1 cellular context compared by ENCODE assay signal in the genomic region with DNA sequence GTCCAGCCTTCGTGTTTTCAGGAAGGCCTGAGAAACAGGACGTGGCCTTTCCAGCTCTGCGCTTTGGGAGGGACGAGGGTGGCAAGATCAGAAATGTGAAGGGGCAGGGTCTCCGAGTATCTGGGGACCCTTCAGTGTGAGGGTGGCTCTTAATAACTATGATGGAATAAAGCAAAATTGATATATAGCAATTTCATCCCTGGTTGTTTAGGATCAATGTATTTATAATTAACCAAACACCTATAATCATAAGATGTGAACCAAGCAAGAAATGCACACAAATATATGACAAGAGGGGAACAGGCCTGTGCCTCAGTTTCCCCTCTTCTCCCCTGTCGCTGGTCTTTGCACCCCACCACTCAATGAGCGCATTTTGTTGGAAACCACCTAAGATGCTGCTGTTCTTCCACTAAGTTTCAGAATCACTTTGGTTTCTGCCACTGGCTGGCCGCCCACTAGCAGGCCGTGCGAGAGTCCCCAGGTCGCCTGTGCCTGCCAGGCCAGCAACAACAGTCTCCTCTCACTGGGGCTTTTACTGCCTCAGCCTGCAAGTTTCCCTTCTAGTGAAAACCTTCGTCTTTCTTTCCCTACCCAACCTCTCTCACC.
TF ChIP-seq lines count a peak whose summit lies in the region.

No MANE protein-coding gene starts in this region.

TF ChIP-seq in GM12878, 131 proteins besides CTCF, POLR2A, EP300 and RAD21 (continued from another document and continues in another):
- TF ChIP-seq, protein P1, sequence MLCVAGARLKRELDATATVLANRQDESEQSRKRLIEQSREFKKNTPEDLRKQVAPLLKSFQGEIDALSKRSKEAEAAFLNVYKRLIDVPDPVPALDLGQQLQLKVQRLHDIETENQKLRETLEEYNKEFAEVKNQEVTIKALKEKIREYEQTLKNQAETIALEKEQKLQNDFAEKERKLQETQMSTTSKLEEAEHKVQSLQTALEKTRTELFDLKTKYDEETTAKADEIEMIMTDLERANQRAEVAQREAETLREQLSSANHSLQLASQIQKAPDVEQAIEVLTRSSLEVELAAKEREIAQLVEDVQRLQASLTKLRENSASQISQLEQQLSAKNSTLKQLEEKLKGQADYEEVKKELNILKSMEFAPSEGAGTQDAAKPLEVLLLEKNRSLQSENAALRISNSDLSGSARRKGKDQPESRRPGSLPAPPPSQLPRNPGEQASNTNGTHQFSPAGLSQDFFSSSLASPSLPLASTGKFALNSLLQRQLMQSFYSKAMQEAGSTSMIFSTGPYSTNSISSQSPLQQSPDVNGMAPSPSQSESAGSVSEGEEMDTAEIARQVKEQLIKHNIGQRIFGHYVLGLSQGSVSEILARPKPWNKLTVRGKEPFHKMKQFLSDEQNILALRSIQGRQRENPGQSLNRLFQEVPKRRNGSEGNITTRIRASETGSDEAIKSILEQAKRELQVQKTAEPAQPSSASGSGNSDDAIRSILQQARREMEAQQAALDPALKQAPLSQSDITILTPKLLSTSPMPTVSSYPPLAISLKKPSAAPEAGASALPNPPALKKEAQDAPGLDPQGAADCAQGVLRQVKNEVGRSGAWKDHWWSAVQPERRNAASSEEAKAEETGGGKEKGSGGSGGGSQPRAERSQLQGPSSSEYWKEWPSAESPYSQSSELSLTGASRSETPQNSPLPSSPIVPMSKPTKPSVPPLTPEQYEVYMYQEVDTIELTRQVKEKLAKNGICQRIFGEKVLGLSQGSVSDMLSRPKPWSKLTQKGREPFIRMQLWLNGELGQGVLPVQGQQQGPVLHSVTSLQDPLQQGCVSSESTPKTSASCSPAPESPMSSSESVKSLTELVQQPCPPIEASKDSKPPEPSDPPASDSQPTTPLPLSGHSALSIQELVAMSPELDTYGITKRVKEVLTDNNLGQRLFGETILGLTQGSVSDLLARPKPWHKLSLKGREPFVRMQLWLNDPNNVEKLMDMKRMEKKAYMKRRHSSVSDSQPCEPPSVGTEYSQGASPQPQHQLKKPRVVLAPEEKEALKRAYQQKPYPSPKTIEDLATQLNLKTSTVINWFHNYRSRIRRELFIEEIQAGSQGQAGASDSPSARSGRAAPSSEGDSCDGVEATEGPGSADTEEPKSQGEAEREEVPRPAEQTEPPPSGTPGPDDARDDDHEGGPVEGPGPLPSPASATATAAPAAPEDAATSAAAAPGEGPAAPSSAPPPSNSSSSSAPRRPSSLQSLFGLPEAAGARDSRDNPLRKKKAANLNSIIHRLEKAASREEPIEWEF (IDR thresholded peaks at IDR 0.05; ENCODE audit: insufficient replicate concordance, low read depth, low read length), result no peak
- TF ChIP-seq IKZF2 (IDR thresholded peaks at IDR 0.05), result peak; percentile 8 to 26; a peak in 2 of 4 replicates
- TF ChIP-seq, protein P2, sequence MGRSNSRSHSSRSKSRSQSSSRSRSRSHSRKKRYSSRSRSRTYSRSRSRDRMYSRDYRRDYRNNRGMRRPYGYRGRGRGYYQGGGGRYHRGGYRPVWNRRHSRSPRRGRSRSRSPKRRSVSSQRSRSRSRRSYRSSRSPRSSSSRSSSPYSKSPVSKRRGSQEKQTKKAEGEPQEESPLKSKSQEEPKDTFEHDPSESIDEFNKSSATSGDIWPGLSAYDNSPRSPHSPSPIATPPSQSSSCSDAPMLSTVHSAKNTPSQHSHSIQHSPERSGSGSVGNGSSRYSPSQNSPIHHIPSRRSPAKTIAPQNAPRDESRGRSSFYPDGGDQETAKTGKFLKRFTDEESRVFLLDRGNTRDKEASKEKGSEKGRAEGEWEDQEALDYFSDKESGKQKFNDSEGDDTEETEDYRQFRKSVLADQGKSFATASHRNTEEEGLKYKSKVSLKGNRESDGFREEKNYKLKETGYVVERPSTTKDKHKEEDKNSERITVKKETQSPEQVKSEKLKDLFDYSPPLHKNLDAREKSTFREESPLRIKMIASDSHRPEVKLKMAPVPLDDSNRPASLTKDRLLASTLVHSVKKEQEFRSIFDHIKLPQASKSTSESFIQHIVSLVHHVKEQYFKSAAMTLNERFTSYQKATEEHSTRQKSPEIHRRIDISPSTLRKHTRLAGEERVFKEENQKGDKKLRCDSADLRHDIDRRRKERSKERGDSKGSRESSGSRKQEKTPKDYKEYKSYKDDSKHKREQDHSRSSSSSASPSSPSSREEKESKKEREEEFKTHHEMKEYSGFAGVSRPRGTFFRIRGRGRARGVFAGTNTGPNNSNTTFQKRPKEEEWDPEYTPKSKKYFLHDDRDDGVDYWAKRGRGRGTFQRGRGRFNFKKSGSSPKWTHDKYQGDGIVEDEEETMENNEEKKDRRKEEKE (IDR thresholded peaks at IDR 0.05), result no peak
- no peak for TF ChIP-seq YBX1 (IDR thresholded peaks at IDR 0.05)
- no peak for TF ChIP-seq HDGF (IDR thresholded peaks at IDR 0.05)
- TF ChIP-seq, protein P3, sequence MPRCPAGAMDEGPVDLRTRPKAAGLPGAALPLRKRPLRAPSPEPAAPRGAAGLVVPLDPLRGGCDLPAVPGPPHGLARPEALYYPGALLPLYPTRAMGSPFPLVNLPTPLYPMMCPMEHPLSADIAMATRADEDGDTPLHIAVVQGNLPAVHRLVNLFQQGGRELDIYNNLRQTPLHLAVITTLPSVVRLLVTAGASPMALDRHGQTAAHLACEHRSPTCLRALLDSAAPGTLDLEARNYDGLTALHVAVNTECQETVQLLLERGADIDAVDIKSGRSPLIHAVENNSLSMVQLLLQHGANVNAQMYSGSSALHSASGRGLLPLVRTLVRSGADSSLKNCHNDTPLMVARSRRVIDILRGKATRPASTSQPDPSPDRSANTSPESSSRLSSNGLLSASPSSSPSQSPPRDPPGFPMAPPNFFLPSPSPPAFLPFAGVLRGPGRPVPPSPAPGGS (IDR thresholded peaks at IDR 0.05; ENCODE audit: borderline replicate concordance, insufficient read depth, low read depth, low read length, poor library complexity, severe bottlenecking), result peak; percentile 61
- no peak for TF ChIP-seq ZNF274 (IDR thresholded peaks at IDR 0.05; ENCODE audit: insufficient read depth, insufficient read length)
- no peak for TF ChIP-seq BMI1 (IDR thresholded peaks at IDR 0.05; ENCODE audit: borderline replicate concordance)
- TF ChIP-seq RUNX3 (IDR thresholded peaks at IDR 0.05; ENCODE audit: low read length), result peak; percentile 76
- TF ChIP-seq, protein P4, sequence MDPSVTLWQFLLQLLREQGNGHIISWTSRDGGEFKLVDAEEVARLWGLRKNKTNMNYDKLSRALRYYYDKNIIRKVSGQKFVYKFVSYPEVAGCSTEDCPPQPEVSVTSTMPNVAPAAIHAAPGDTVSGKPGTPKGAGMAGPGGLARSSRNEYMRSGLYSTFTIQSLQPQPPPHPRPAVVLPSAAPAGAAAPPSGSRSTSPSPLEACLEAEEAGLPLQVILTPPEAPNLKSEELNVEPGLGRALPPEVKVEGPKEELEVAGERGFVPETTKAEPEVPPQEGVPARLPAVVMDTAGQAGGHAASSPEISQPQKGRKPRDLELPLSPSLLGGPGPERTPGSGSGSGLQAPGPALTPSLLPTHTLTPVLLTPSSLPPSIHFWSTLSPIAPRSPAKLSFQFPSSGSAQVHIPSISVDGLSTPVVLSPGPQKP (IDR thresholded peaks at IDR 0.05; ENCODE audit: low read depth, low read length), result no peak
- TF ChIP-seq SMAD1 (IDR thresholded peaks at IDR 0.05; ENCODE audit: low read depth, partially characterized antibody), result no peak
- TF ChIP-seq, protein P5, sequence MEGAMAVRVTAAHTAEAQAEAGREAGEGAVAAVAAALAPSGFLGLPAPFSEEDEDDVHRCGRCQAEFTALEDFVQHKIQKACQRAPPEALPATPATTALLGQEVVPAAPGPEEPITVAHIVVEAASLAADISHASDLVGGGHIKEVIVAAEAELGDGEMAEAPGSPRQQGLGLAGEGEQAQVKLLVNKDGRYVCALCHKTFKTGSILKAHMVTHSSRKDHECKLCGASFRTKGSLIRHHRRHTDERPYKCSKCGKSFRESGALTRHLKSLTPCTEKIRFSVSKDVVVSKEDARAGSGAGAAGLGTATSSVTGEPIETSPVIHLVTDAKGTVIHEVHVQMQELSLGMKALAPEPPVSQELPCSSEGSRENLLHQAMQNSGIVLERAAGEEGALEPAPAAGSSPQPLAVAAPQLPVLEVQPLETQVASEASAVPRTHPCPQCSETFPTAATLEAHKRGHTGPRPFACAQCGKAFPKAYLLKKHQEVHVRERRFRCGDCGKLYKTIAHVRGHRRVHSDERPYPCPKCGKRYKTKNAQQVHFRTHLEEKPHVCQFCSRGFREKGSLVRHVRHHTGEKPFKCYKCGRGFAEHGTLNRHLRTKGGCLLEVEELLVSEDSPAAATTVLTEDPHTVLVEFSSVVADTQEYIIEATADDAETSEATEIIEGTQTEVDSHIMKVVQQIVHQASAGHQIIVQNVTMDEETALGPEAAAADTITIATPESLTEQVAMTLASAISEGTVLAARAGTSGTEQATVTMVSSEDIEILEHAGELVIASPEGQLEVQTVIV (IDR thresholded peaks at IDR 0.05; ENCODE audit: borderline replicate concordance, partially characterized antibody), result no peak
- no peak for TF ChIP-seq FOS (IDR thresholded peaks at IDR 0.05; ENCODE audit: borderline replicate concordance, extremely low read depth, insufficient read length)
- TF ChIP-seq LARP7 (IDR thresholded peaks at IDR 0.05), result no peak
- TF ChIP-seq, protein P6, sequence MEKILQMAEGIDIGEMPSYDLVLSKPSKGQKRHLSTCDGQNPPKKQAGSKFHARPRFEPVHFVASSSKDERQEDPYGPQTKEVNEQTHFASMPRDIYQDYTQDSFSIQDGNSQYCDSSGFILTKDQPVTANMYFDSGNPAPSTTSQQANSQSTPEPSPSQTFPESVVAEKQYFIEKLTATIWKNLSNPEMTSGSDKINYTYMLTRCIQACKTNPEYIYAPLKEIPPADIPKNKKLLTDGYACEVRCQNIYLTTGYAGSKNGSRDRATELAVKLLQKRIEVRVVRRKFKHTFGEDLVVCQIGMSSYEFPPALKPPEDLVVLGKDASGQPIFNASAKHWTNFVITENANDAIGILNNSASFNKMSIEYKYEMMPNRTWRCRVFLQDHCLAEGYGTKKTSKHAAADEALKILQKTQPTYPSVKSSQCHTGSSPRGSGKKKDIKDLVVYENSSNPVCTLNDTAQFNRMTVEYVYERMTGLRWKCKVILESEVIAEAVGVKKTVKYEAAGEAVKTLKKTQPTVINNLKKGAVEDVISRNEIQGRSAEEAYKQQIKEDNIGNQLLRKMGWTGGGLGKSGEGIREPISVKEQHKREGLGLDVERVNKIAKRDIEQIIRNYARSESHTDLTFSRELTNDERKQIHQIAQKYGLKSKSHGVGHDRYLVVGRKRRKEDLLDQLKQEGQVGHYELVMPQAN (conservative IDR thresholded peaks at IDR 0.05), result no peak; the same call in 1 of the 2 replicates
- no peak for TF ChIP-seq RBBP5 (conservative IDR thresholded peaks at IDR 0.05)
- TF ChIP-seq NFIC (IDR thresholded peaks at IDR 0.05; ENCODE audit: low read depth, low read length), result peak; percentile 39
- no peak for TF ChIP-seq NFXL1 (IDR thresholded peaks at IDR 0.05; ENCODE audit: borderline replicate concordance)
- peak; percentile 43; the same call in 1 of the 3 replicates for TF ChIP-seq POU2F2 (IDR thresholded peaks at IDR 0.05; ENCODE audit: borderline replicate concordance, low read depth, low read length)
- TF ChIP-seq BHLHE40 (IDR thresholded peaks at IDR 0.05; ENCODE audit: borderline replicate concordance in 1 of 2, low read depth in 2 of 2, low read length in 1 of 2), result peak; percentile 74 to 75; a peak in 3 of 4 replicates
- TF ChIP-seq, protein P7, sequence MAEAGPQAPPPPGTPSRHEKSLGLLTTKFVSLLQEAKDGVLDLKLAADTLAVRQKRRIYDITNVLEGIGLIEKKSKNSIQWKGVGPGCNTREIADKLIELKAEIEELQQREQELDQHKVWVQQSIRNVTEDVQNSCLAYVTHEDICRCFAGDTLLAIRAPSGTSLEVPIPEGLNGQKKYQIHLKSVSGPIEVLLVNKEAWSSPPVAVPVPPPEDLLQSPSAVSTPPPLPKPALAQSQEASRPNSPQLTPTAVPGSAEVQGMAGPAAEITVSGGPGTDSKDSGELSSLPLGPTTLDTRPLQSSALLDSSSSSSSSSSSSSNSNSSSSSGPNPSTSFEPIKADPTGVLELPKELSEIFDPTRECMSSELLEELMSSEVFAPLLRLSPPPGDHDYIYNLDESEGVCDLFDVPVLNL (IDR thresholded peaks at IDR 0.05; ENCODE audit: low read depth, low read length), result no peak
- peak; percentile 26; the same call in 1 of the 2 replicates for TF ChIP-seq SMARCA5 (IDR thresholded peaks at IDR 0.05)
- TF ChIP-seq, protein P8, sequence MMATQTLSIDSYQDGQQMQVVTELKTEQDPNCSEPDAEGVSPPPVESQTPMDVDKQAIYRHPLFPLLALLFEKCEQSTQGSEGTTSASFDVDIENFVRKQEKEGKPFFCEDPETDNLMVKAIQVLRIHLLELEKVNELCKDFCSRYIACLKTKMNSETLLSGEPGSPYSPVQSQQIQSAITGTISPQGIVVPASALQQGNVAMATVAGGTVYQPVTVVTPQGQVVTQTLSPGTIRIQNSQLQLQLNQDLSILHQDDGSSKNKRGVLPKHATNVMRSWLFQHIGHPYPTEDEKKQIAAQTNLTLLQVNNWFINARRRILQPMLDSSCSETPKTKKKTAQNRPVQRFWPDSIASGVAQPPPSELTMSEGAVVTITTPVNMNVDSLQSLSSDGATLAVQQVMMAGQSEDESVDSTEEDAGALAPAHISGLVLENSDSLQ (IDR thresholded peaks at IDR 0.05), result no peak
- TF ChIP-seq CBX5 (IDR thresholded peaks at IDR 0.05; ENCODE audit: low read depth), result peak; percentile 71; the same call in 1 of the 2 replicates
- 0 out of 2 replicates have a peak, but pooled peaks have one; percentile 60 for TF ChIP-seq TBL1XR1 (IDR thresholded peaks at IDR 0.05; ENCODE audit: low read depth, low read length)
- TF ChIP-seq HDAC6 (IDR thresholded peaks at IDR 0.05; ENCODE audit: unreplicated experiment), result no peak
- peak; percentile 60; the same call in 1 of the 2 replicates for TF ChIP-seq PML (IDR thresholded peaks at IDR 0.05; ENCODE audit: low read length)
- no peak for TF ChIP-seq KLF5 (IDR thresholded peaks at IDR 0.05; ENCODE audit: partially characterized antibody)
- peak; percentile 69; the same call in 1 of the 2 replicates for TF ChIP-seq IKZF1 (conservative IDR thresholded peaks at IDR 0.05)
- TF ChIP-seq RAD51 (IDR thresholded peaks at IDR 0.05), result no peak
- TF ChIP-seq RELA (IDR thresholded peaks at IDR 0.05; ENCODE audit: borderline replicate concordance, partially characterized antibody), result peak; percentile 93
- TF ChIP-seq CEBPB (IDR thresholded peaks at IDR 0.05; ENCODE audit: borderline replicate concordance in 1 of 2, low read depth in 2 of 2, low read length in 2 of 2), result no peak
- TF ChIP-seq, protein P9, sequence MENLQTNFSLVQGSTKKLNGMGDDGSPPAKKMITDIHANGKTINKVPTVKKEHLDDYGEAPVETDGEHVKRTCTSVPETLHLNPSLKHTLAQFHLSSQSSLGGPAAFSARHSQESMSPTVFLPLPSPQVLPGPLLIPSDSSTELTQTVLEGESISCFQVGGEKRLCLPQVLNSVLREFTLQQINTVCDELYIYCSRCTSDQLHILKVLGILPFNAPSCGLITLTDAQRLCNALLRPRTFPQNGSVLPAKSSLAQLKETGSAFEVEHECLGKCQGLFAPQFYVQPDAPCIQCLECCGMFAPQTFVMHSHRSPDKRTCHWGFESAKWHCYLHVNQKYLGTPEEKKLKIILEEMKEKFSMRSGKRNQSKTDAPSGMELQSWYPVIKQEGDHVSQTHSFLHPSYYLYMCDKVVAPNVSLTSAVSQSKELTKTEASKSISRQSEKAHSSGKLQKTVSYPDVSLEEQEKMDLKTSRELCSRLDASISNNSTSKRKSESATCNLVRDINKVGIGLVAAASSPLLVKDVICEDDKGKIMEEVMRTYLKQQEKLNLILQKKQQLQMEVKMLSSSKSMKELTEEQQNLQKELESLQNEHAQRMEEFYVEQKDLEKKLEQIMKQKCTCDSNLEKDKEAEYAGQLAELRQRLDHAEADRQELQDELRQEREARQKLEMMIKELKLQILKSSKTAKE (IDR thresholded peaks at IDR 0.05; ENCODE audit: low read depth, poor library complexity, severe bottlenecking), result peak; percentile 62
- TF ChIP-seq ESRRA (IDR thresholded peaks at IDR 0.05; ENCODE audit: low read length), result no peak
- no peak for TF ChIP-seq WRNIP1 (IDR thresholded peaks at IDR 0.05; ENCODE audit: borderline replicate concordance, low read depth, low read length)
